Comparison of ENCODE assay signal across 19 cellular contexts in the genomic region with DNA sequence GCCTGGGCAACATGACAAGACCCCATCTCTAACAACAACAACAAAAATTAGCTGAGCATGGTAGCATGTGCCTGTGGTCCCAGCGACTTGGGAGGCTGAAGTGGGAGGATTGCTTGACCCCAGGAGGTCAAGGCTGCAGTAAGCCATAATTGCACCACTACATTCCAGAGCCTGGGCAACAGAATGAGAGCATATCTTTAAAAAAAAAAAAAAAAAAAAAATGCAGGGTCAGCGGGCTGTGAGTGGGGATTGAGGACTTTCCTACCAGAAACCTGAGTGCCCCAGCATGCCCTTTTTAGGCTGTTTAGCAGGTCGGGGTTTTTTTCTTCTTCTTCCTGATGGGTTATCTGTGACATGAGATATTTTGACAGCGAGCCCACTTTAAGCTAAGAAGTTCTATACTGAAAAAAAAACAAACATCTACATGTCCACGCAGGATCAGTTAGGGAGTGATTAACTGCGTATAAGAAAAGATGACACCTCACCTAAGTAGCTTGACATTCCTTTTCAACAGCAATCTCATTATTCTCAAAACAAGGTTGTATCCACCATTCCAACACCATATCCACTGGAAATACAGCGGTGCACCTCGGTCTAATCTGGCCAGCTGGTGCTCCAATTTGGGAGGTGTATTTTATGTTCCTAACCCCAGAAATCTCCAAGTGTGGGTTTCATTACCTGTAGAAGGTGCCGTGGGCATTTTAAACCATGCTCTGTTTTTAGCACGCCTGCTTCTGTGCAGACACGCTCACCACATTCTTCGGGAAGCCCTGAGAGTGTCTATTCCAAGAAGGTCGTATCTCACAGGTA. TPM values are rescaled to one million over a fixed set of nuclear protein-coding genes. Genes with fewer than 3 reads are reported as not detected.
A peak's percentile ranks its signal among the peaks of the same experiment; 100 is the strongest.
DNase-seq lines count a peak whose midpoint lies in the region; TF ChIP-seq lines count a peak whose summit lies in the region.
"Had no signal": no experiment of that assay in that cellular context is flagged by ENCODE, and none has a peak within 500 bp of the region (broad histone marks: within the 10 kb centered on the region; RNA-seq: fewer than 3 reads in every experiment).

No MANE protein-coding gene starts in this region.

- no peaks in the 10 kb centered on the region for H3K36me3 Mint-ChIP-seq in IgD-negative memory B cell
- H3K36me3 Mint-ChIP-seq: CD14-positive monocyte had no signal

- peak; percentile 38 for DNase-seq in fibroblast of pulmonary artery (ENCODE audit: low read depth)
- DNase-seq in NCI-H345 treated with DMSO at 0.1 percent for 48 hours (lab: John Stamatoyannopoulos, UW; ENCODE audit: unreplicated experiment), result no peak
- no peak for DNase-seq in islet precursor cell
- DNase-seq in SHP77 treated with DMSO at 0.1 percent for 48 hours (lab: John Stamatoyannopoulos, UW), result no peak
- DNase-seq: GDM1; left ventricle myocardium inferior; NCI-H1417 treated with DMSO at 0.1 percent for 48 hours; NCI-H2171 treated with DMSO at 0.1 percent for 48 hours; pancreas; sigmoid colon; stimulated activated naive CD4-positive, alpha-beta T cell had no signal

- no peak for TF ChIP-seq CTCF in 22Rv1 (IDR thresholded peaks at IDR 0.05)
- TF ChIP-seq CTCF in fibroblast of pulmonary artery (IDR thresholded peaks at IDR 0.05; ENCODE audit: low read length, missing control alignments), result no peak

- peaks cover 37 to 43% (median 40%) of the 10 kb centered on the region in 3 donors for H3K4me1 Mint-ChIP-seq in IgD-negative memory B cell

- peak overlapping the region in 2 of 4 donors; percentile 58 to 78 for H3K4me3 Mint-ChIP-seq in IgD-negative memory B cell
- H3K4me3 Mint-ChIP-seq: activated T-helper 17 cell treated with anti-CD3 and anti-CD28 coated beads, Interleukin-2, amount 50 U/mL, for 72 hours; CD14-positive monocyte; dendritic cell treated with granulocyte-macrophage colony-stimulating factor and Interleukin-4, amounts not matched to agents 40 ng/mL and 50 ng/mL, for 4 days had no signal

- H3K4me3 ChIP-seq in fibroblast of pulmonary artery (replicated peaks; ENCODE audit: low read depth, low read length), result no peak overlapping the region
- H3K4me3 ChIP-seq: A549, breast epithelium, left ventricle myocardium inferior, pancreas, sigmoid colon, SK-N-MC had no signal

- peak overlapping the region; percentile 19 to 76 (median 36) for H3K27ac Mint-ChIP-seq in IgD-negative memory B cell
- H3K27ac Mint-ChIP-seq: activated T-helper 17 cell treated with anti-CD3 and anti-CD28 coated beads, Interleukin-2, amount 50 U/mL, for 72 hours; dendritic cell treated with granulocyte-macrophage colony-stimulating factor and Interleukin-4, amounts not matched to agents 40 ng/mL and 50 ng/mL, for 4 days had no signal

- H3K27me3 Mint-ChIP-seq in IgD-negative memory B cell, result peaks cover 2% of the 10 kb centered on the region
- H3K27me3 Mint-ChIP-seq: activated T-helper 17 cell treated with anti-CD3 and anti-CD28 coated beads, Interleukin-2, amount 50 U/mL, for 72 hours had no signal

- H3K9me3 Mint-ChIP-seq in IgD-negative memory B cell, result no peaks in the 10 kb centered on the region
- H3K9me3 Mint-ChIP-seq: activated T-helper 17 cell treated with anti-CD3 and anti-CD28 coated beads, Interleukin-2, amount 50 U/mL, for 72 hours; dendritic cell treated with granulocyte-macrophage colony-stimulating factor and Interleukin-4, amounts not matched to agents 40 ng/mL and 50 ng/mL, for 4 days had no signal

- 0 out of 2 replicates have a peak overlapping the region, but pooled peaks have one; percentile 5 for H3K27ac ChIP-seq in 22Rv1
- H3K27ac ChIP-seq: A549, breast epithelium, left ventricle myocardium inferior, pancreas, sigmoid colon, SK-N-MC had no signal

RNA-seq across cellular contexts. Expression of a gene that starts 13.8 kb away (rescaled TPM):
- polyA plus RNA-seq in IgD-negative memory B cell, result 46.6 TPM

RNA-seq across cellular contexts. Expression of a gene that starts 21.2 kb away (rescaled TPM):
- polyA plus RNA-seq in IgD-negative memory B cell, result 7.1 TPM

RNA-seq across cellular contexts. Expression of a gene that starts 58.2 kb away (rescaled TPM):
- polyA plus RNA-seq in IgD-negative memory B cell, result 383 TPM
